In genomic region chr15:32700501-32701150, GRCh38 we compare ENCODE assay signal across 13 cellular contexts. TPM values are rescaled to one million over a fixed set of nuclear protein-coding genes. Genes with fewer than 3 reads are reported as not detected.
"Had no signal": no experiment of that assay in that cellular context is flagged by ENCODE, and none has a peak within 500 bp of the region (broad histone marks: within the 10 kb centered on the region; RNA-seq: fewer than 3 reads in every experiment).

No MANE protein-coding gene starts in this region.

- H3K4me1 Mint-ChIP-seq: activated CD4-positive, alpha-beta memory T cell treated with anti-CD3 and anti-CD28 coated beads, Interleukin-2, amount 10 ng/mL, durations not matched to agents 7 days and 5 days; activated naive CD8-positive, alpha-beta T cell treated with anti-CD3 and anti-CD28 coated beads, Interleukin-2, amount 50 U/mL, for 24 hours had no signal

- ATAC-seq: activated naive CD8-positive, alpha-beta T cell treated with anti-CD3 and anti-CD28 coated beads, Interleukin-2, amount 50 U/mL, for 24 hours; heart left ventricle; left lung had no signal

- H3K4me3 Mint-ChIP-seq: activated CD4-positive, alpha-beta memory T cell treated with anti-CD3 and anti-CD28 coated beads, Interleukin-2, amount 10 ng/mL, durations not matched to agents 7 days and 5 days; activated naive CD8-positive, alpha-beta T cell treated with anti-CD3 and anti-CD28 coated beads, Interleukin-2, amount 50 U/mL, for 24 hours had no signal

- H3K27ac ChIP-seq: ascending aorta, heart left ventricle, left lung, ovary, thyroid gland had no signal

- H3K36me3 ChIP-seq: ascending aorta, heart left ventricle, left lung, ovary, thyroid gland had no signal

- H3K4me1 ChIP-seq: ascending aorta, heart left ventricle, left lung, thyroid gland had no signal

- H3K9me3 Mint-ChIP-seq: activated CD4-positive, alpha-beta memory T cell treated with anti-CD3 and anti-CD28 coated beads, Interleukin-2, amount 10 ng/mL, durations not matched to agents 7 days and 5 days; activated naive CD8-positive, alpha-beta T cell treated with anti-CD3 and anti-CD28 coated beads, Interleukin-2, amount 50 U/mL, for 24 hours had no signal

- H3K27ac Mint-ChIP-seq: activated CD4-positive, alpha-beta memory T cell treated with anti-CD3 and anti-CD28 coated beads, Interleukin-2, amount 10 ng/mL, durations not matched to agents 7 days and 5 days; activated naive CD8-positive, alpha-beta T cell treated with anti-CD3 and anti-CD28 coated beads, Interleukin-2, amount 50 U/mL, for 24 hours had no signal

- H3K9me3 ChIP-seq: ascending aorta, heart left ventricle, left lung, ovary, thyroid gland had no signal

- H3K4me3 ChIP-seq: ascending aorta, heart left ventricle, left lung, ovary, thyroid gland had no signal

- DNase-seq: activated CD4-positive, alpha-beta memory T cell treated with anti-CD3 and anti-CD28 coated beads, Interleukin-2, amount 10 ng/mL, durations not matched to agents 7 days and 5 days; activated CD8-positive, alpha-beta memory T cell treated with anti-CD3 and anti-CD28 coated beads, Interleukin-2, amount 50 U/mL, for 4 hours; activated naive CD4-positive, alpha-beta T cell treated with Interleukin-2 at 50 U/mL for 16 hours; activated naive CD8-positive, alpha-beta T cell treated with anti-CD3 and anti-CD28 coated beads, Interleukin-2, amount 50 U/mL, for 24 hours; effector CD8-positive, alpha-beta T cell; heart left ventricle; left lung; ovary; thyroid gland had no signal

- H3K27me3 ChIP-seq: ascending aorta, ovary, thyroid gland had no signal

- FAIRE-seq: colon, frontal cortex, islet of Langerhans had no signal

RNA-seq across cellular contexts. Expression of gene GREM1, which starts 17.2 kb away (rescaled TPM):
- total RNA-seq: activated CD4-positive, alpha-beta memory T cell treated with anti-CD3 and anti-CD28 coated beads, Interleukin-2, amount 10 ng/mL, durations not matched to agents 7 days and 5 days; ascending aorta had no signal

RNA-seq across cellular contexts. Expression of gene SCG5, which starts 59.1 kb away (rescaled TPM):
- total RNA-seq: ascending aorta had no signal
